16 cellular contexts compared by ENCODE assay signal in the genomic region with DNA sequence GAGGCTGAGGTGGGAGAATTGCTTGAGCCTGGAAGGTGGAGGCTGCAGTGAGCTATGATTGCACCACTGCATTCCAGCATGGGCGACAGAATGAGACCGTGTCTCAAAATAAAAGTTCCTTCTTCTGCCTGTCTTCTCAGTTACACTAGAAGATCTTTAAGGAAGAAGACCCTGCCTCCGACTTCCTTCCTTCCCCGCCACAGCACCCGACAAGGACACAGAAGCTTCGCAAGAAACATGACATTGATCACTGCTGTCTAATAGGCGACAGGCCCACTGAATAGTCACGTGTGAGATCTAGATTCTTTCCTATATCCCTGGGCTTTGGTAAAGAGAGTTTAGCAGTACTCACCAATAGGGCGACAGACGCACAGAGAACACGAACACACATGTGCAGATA.
A peak's percentile ranks its signal among the peaks of the same experiment; 100 is the strongest.
DNase-seq lines count a peak whose midpoint lies in the region; ATAC-seq and TF ChIP-seq lines count a peak whose summit lies in the region.
"Had no signal": no experiment of that assay in that cellular context is flagged by ENCODE, and none has a peak within 500 bp of the region (broad histone marks: within the 10 kb centered on the region; RNA-seq: fewer than 3 reads in every experiment).

No MANE protein-coding gene starts in this region.

- H3K4me3 Mint-ChIP-seq in endothelial cell (ENCODE audit: unreplicated experiment), result peak overlapping the region; percentile 92
- H3K4me3 Mint-ChIP-seq in osteocyte (ENCODE audit: unreplicated experiment), result peak overlapping the region; percentile 86
- no peak overlapping the region for H3K4me3 Mint-ChIP-seq in activated T-cell treated with anti-CD3 and anti-CD28 coated beads, Interleukin-2, amount 50 U/mL, for 24 hours
- H3K4me3 Mint-ChIP-seq: B cell had no signal

- no TSS peak for BruUV-seq in A673 (replicated peaks; lab: Mats Ljungman, UMichigan)

- CTCF ChIA-PET in A673 (lab: Charles Lee), result no interaction called here

- H3K9ac ChIP-seq in BLaER1 treated with 17β-estradiol and CSF1 and Interleukin-3, amounts not matched to agents 10 nM and 100 nM, result peak overlapping the region in 3 of 11 experiments; percentile 10 to 40 (median 30); a peak in 5 of 22 replicates

- TF ChIP-seq CTCF in endothelial cell (IDR thresholded peaks at IDR 0.05; ENCODE audit: unreplicated experiment) (no peak), osteocyte (IDR thresholded peaks at IDR 0.05) (no peak), A673 (conservative IDR thresholded peaks at IDR 0.05; ENCODE audit: low read depth, low read length) (no peak)

- H3K36me3 Mint-ChIP-seq in endothelial cell (ENCODE audit: low read depth, unreplicated experiment) (peaks cover 29% of the 10 kb centered on the region), osteocyte (ENCODE audit: unreplicated experiment) (peaks cover 49% of the 10 kb centered on the region)
- H3K36me3 Mint-ChIP-seq in activated T-cell treated with anti-CD3 and anti-CD28 coated beads, Interleukin-2, amount 50 U/mL, for 24 hours (ENCODE audit: low read depth), result no peaks in the 10 kb centered on the region

- H3K4me2 ChIP-seq in BLaER1 treated with 17β-estradiol and CSF1 and Interleukin-3, amounts not matched to agents 10 nM and 100 nM, result peak overlapping the region; percentile 37 to 96 (median 92)

- POLR2A ChIA-PET in A673 (lab: Charles Lee; ENCODE audit: low non-redundant PET), result no interaction called here

- H3K4me1 Mint-ChIP-seq in endothelial cell (ENCODE audit: unreplicated experiment) (peaks cover 73% of the 10 kb centered on the region), osteocyte (ENCODE audit: unreplicated experiment) (peaks cover 98% of the 10 kb centered on the region)
- H3K4me1 Mint-ChIP-seq in activated T-cell treated with anti-CD3 and anti-CD28 coated beads, Interleukin-2, amount 50 U/mL, for 24 hours (ENCODE audit: low read depth), result peaks cover 17% of the 10 kb centered on the region

- H3K27me3 Mint-ChIP-seq in endothelial cell (ENCODE audit: unreplicated experiment) (no peaks in the 10 kb centered on the region), osteocyte (ENCODE audit: unreplicated experiment) (no peaks in the 10 kb centered on the region)
- peaks cover 59% of the 10 kb centered on the region for H3K27me3 Mint-ChIP-seq in activated T-cell treated with anti-CD3 and anti-CD28 coated beads, Interleukin-2, amount 50 U/mL, for 24 hours

- no peaks in the 10 kb centered on the region for H3K9me3 ChIP-seq in BLaER1 treated with 17β-estradiol and CSF1 and Interleukin-3, amounts not matched to agents 10 nM and 100 nM (replicated peaks in 1 of 11)
- H3K9me3 ChIP-seq in A673 (ENCODE audit: low read depth, low read length, poor library complexity, severe bottlenecking), result no peaks in the 10 kb centered on the region
- H3K9me3 ChIP-seq: pancreas had no signal

- intact Hi-C loops in A673 (cut with micrococcal nuclease; ENCODE audit: unreplicated experiment), result no loop called here

- H3K36me3 ChIP-seq in BLaER1 treated with 17β-estradiol and CSF1 and Interleukin-3, amounts not matched to agents 10 nM and 100 nM, result peaks cover 0 to 22% (median 0%) of the 10 kb centered on the region in 11 experiments; a peak in 7 of 22 replicates
- H3K36me3 ChIP-seq in A673 (ENCODE audit: insufficient read depth, low read length, poor library complexity, severe bottlenecking), result no peaks in the 10 kb centered on the region

- H3K27ac ChIP-seq in BLaER1 treated with 17β-estradiol and CSF1 and Interleukin-3, amounts not matched to agents 10 nM and 100 nM, result peak overlapping the region in 7 of 11 experiments; percentile 21 to 41 (median 26); a peak in 9 of 22 replicates
- no peak overlapping the region for H3K27ac ChIP-seq in A673 (ENCODE audit: low read depth, low read length, poor library complexity, severe bottlenecking)
- H3K27ac ChIP-seq: pancreas had no signal

- peaks cover 44 to 59% (median 57%) of the 10 kb centered on the region in 10 experiments for H3K4me1 ChIP-seq in BLaER1 treated with 17β-estradiol and CSF1 and Interleukin-3, amounts not matched to agents 10 nM and 100 nM
- peaks cover 54% of the 10 kb centered on the region for H3K4me1 ChIP-seq in A673 (ENCODE audit: insufficient read depth, low read length, poor library complexity, severe bottlenecking)

- H3K27ac Mint-ChIP-seq in endothelial cell (ENCODE audit: unreplicated experiment) (peak overlapping the region; percentile 39), osteocyte (ENCODE audit: unreplicated experiment) (no peak overlapping the region)
- H3K27ac Mint-ChIP-seq in activated T-cell treated with anti-CD3 and anti-CD28 coated beads, Interleukin-2, amount 50 U/mL, for 24 hours, result no peak overlapping the region
- H3K27ac Mint-ChIP-seq: B cell had no signal

- DNase-seq in MV-4-11 (lab: John Stamatoyannopoulos, UW) (peak; percentile 44), endothelial cell (ENCODE audit: low spot score) (no peak), osteocyte (ENCODE audit: extremely low spot score, unreplicated experiment) (no peak), COLO829 (ENCODE audit: low spot score) (no peak), A673 (ENCODE audit: low spot score) (no peak)
- no peak for DNase-seq in activated T-cell treated with anti-CD3 and anti-CD28 coated beads, Interleukin-2, amount 50 U/mL, for 24 hours
- DNase-seq: activated CD4-positive, alpha-beta T cell treated with anti-CD3 and anti-CD28 coated beads for 4 hours; activated T-cell treated with anti-CD3 and anti-CD28 coated beads, Interleukin-2, amount 50 U/mL, for 48 hours; dermis blood vessel endothelial cell; NCI-H2081; pancreas; RPMI8226; stimulated activated CD4-positive, alpha-beta T cell treated with anti-CD3 and anti-CD28 coated beads, Interleukin-12 subunit alpha, Interleukin-12 subunit beta, amount 100 ng/mL, for 4 hours had no signal

- no peaks in the 10 kb centered on the region for H3K27me3 ChIP-seq in BLaER1 treated with 17β-estradiol and CSF1 and Interleukin-3, amounts not matched to agents 10 nM and 100 nM
- no peaks in the 10 kb centered on the region for H3K27me3 ChIP-seq in A673 (replicated peaks; ENCODE audit: insufficient read depth, low read depth, low read length, poor library complexity)
- H3K27me3 ChIP-seq: pancreas had no signal

- peak overlapping the region in 6 of 10 experiments; percentile 11 to 65 (median 42); a peak in 7 of 20 replicates for H3K4me3 ChIP-seq in BLaER1 treated with 17β-estradiol and CSF1 and Interleukin-3, amounts not matched to agents 10 nM and 100 nM
- no peak overlapping the region for H3K4me3 ChIP-seq in A673 (ENCODE audit: low read depth, low read length, poor library complexity, severe bottlenecking)

- no peaks in the 10 kb centered on the region for H4K20me1 ChIP-seq in BLaER1 treated with 17β-estradiol and CSF1 and Interleukin-3, amounts not matched to agents 10 nM and 100 nM

- no peaks in the 10 kb centered on the region for H3K9me3 Mint-ChIP-seq in endothelial cell (ENCODE audit: unreplicated experiment)
- no peaks in the 10 kb centered on the region for H3K9me3 Mint-ChIP-seq in osteocyte (ENCODE audit: unreplicated experiment)
- no peaks in the 10 kb centered on the region for H3K9me3 Mint-ChIP-seq in activated T-cell treated with anti-CD3 and anti-CD28 coated beads, Interleukin-2, amount 50 U/mL, for 24 hours

- no peak for ATAC-seq in HG03025 (IDR thresholded peaks at IDR 0.05; ENCODE audit: low FRiP score, unreplicated experiment)
